In genomic region chr9:99142275-99142674, GRCh38 we compare ENCODE assay signal across 21 cellular contexts. TPM values are rescaled to one million over a fixed set of nuclear protein-coding genes. Genes with fewer than 3 reads are reported as not detected.
DNase-seq lines count a peak whose midpoint lies in the region; ATAC-seq and TF ChIP-seq lines count a peak whose summit lies in the region.
"Had no signal": no experiment of that assay in that cellular context is flagged by ENCODE, and none has a peak within 500 bp of the region (broad histone marks: within the 10 kb centered on the region; RNA-seq: fewer than 3 reads in every experiment).

No MANE protein-coding gene starts in this region.

- H3K9ac ChIP-seq in stomach smooth muscle (ENCODE audit: low read length in 2 of 2): no peak overlapping the region

- intact Hi-C loops in dendritic cell treated with granulocyte-macrophage colony-stimulating factor and Interleukin-4, amounts not matched to agents 40 ng/mL and 50 ng/mL, for 4 days (cut with micrococcal nuclease): loop anchor here (5.0 kb wide), 1 partner anchor 295 kb away; no protein-coding TSS in a partner anchor
- intact Hi-C loops in natural killer cell (cut with micrococcal nuclease): no loop called here
- intact Hi-C loops in OCI-LY7 (cut with micrococcal nuclease; ENCODE audit: unreplicated experiment): loop anchor here (1.0 kb wide), 1 partner anchor 142 kb away; no protein-coding TSS in a partner anchor
- intact Hi-C loops in thyroid gland (cut with DNase I): no loop called here

- H3K27me3 ChIP-seq in stomach smooth muscle (ENCODE audit: control insufficient read depth in 1 of 2, insufficient read depth in 2 of 2, low read length in 2 of 2): no peaks in the 10 kb centered on the region
- no peaks in the 10 kb centered on the region for H3K27me3 ChIP-seq in thyroid gland
- no peaks in the 10 kb centered on the region for H3K27me3 ChIP-seq in right atrium auricular region

- ATAC-seq in T-helper 17 cell: no peak
- ATAC-seq in natural killer cell: no peak

- H3K79me2 ChIP-seq in OCI-LY7 (ENCODE audit: insufficient read depth, low read depth, low read length): no peaks in the 10 kb centered on the region

- H3K4me1 Mint-ChIP-seq in T-helper 17 cell: peaks cover 17% of the 10 kb centered on the region
- H3K4me1 Mint-ChIP-seq in dendritic cell treated with granulocyte-macrophage colony-stimulating factor and Interleukin-4, amounts not matched to agents 40 ng/mL and 50 ng/mL, for 4 days (ENCODE audit: low read depth): peaks cover 40% of the 10 kb centered on the region
- H3K4me1 Mint-ChIP-seq in natural killer cell: peaks cover 58 to 66% of the 10 kb centered on the region in 2 donors

- no peak overlapping the region for H3K4me2 ChIP-seq in OCI-LY7 (ENCODE audit: low read length)

- no peak overlapping the region for H2AFZ ChIP-seq in OCI-LY7 (ENCODE audit: low read length)

- H3K27ac Mint-ChIP-seq in T-helper 17 cell (peak overlapping the region; percentile 82), natural killer cell (peak overlapping the region; percentile 82 to 84)
- H3K27ac Mint-ChIP-seq in dendritic cell treated with granulocyte-macrophage colony-stimulating factor and Interleukin-4, amounts not matched to agents 40 ng/mL and 50 ng/mL, for 4 days: peak overlapping the region; percentile 33

- H3K27ac ChIP-seq in stomach smooth muscle (ENCODE audit: low read length): peak overlapping the region; percentile 20
- H3K27ac ChIP-seq in OCI-LY7 (ENCODE audit: low read depth, low read length, poor library complexity, severe bottlenecking): no peak overlapping the region
- no peak overlapping the region for H3K27ac ChIP-seq in thyroid gland
- H3K27ac ChIP-seq in right atrium auricular region: no peak overlapping the region
- H3K27ac ChIP-seq: RWPE1 had no signal

- POLR2A ChIA-PET in OCI-LY7 (lab: Charles Lee): interaction anchor here (0.6 to 0.7 kb wide), 4 partner anchors 85 to 306 kb away, joined by 3 to 7 read pairs (median 3); no protein-coding TSS in a partner anchor

- peaks cover 17% of the 10 kb centered on the region for H3K36me3 Mint-ChIP-seq in T-helper 17 cell (ENCODE audit: low read depth)
- peaks cover 92% of the 10 kb centered on the region for H3K36me3 Mint-ChIP-seq in dendritic cell treated with granulocyte-macrophage colony-stimulating factor and Interleukin-4, amounts not matched to agents 40 ng/mL and 50 ng/mL, for 4 days (ENCODE audit: low read depth)
- peaks cover 51% of the 10 kb centered on the region for H3K36me3 Mint-ChIP-seq in natural killer cell

- H3K36me3 ChIP-seq in stomach smooth muscle (ENCODE audit: control insufficient read depth in 2 of 2, insufficient read depth in 2 of 2, low read length in 2 of 2) (peaks cover 21 to 32% of the 10 kb centered on the region in 2 donors), OCI-LY7 (ENCODE audit: insufficient read depth, low read length) (peaks cover 86% of the 10 kb centered on the region), thyroid gland (peaks cover 0 to 6% of the 10 kb centered on the region in 2 donors), right atrium auricular region (peaks cover 38% of the 10 kb centered on the region)

- H3K4me3 Mint-ChIP-seq in T-helper 17 cell (no peak overlapping the region), natural killer cell (no peak overlapping the region)
- no peak overlapping the region for H3K4me3 Mint-ChIP-seq in dendritic cell treated with granulocyte-macrophage colony-stimulating factor and Interleukin-4, amounts not matched to agents 40 ng/mL and 50 ng/mL, for 4 days
- H3K4me3 Mint-ChIP-seq: CD14-positive monocyte had no signal

- TF ChIP-seq CTCF in natural killer cell (IDR thresholded peaks at IDR 0.05) (no peak), OCI-LY7 (conservative IDR thresholded peaks at IDR 0.05; ENCODE audit: low read length) (no peak), thyroid gland (IDR thresholded peaks at IDR 0.05) (no peak), right atrium auricular region (IDR thresholded peaks at IDR 0.05) (no peak)

- 95 to 96% methylated on average over 4 of the region's 4 CpGs for WGBS in thyroid gland, 2 donors

- DNase-seq in T-helper 17 cell (no peak), natural killer cell (no peak), OCI-LY7 (ENCODE audit: low spot score) (no peak), thyroid gland (no peak), right atrium auricular region (ENCODE audit: low spot score) (no peak)
- DNase-seq: ACHN, AML-193, COR-L47, DMS 273 treated with DMSO at 0.1 percent for 48 hours, DND-41, Kasumi-1, NCI-H1105, NCI-H187, NCI-H2107, NCI-H510A treated with DMSO at 0.1 percent for 48 hours, NCI-H774, OCI-M1 had no signal

- CTCF ChIA-PET in OCI-LY7 (lab: Charles Lee; ENCODE audit: unreplicated experiment): interaction anchor here (1.1 to 1.5 kb wide), 2 partner anchors 73 to 144 kb away, joined by 4 read pairs; no protein-coding TSS in a partner anchor

- H3K4me3 ChIP-seq in stomach smooth muscle (ENCODE audit: low read length in 2 of 2) (no peak overlapping the region), OCI-LY7 (ENCODE audit: low read depth, low read length, poor library complexity, severe bottlenecking) (no peak overlapping the region), thyroid gland (replicated peaks in 1 of 3) (no peak overlapping the region), right atrium auricular region (no peak overlapping the region)

- TF ChIP-seq POLR2A in thyroid gland (IDR thresholded peaks at IDR 0.05): no peak

- no peaks in the 10 kb centered on the region for H3K9me2 ChIP-seq in OCI-LY7 (ENCODE audit: insufficient read depth, low read length)

- BruUV-seq in OCI-LY7 (replicated peaks; lab: Mats Ljungman, UMichigan): no TSS peak

- no peaks in the 10 kb centered on the region for H4K20me1 ChIP-seq in OCI-LY7 (ENCODE audit: insufficient read depth, low read length)

- peaks cover 4% of the 10 kb centered on the region for H3K4me1 ChIP-seq in stomach smooth muscle (ENCODE audit: control insufficient read depth, insufficient read depth, low read length)
- peaks cover 2% of the 10 kb centered on the region for H3K4me1 ChIP-seq in OCI-LY7 (ENCODE audit: insufficient read depth, low read length, poor library complexity, severe bottlenecking)
- H3K4me1 ChIP-seq in thyroid gland: no peaks in the 10 kb centered on the region
- peaks cover 0 to 5% of the 10 kb centered on the region in 2 donors for H3K4me1 ChIP-seq in right atrium auricular region

- H3K9me3 ChIP-seq in T-helper 17 cell (ENCODE audit: control insufficient read depth, low read length, poor library complexity, severe bottlenecking) (no peaks in the 10 kb centered on the region), stomach smooth muscle (ENCODE audit: control insufficient read depth in 2 of 2, low read length in 2 of 2) (no peaks in the 10 kb centered on the region), OCI-LY7 (ENCODE audit: low read length) (no peaks in the 10 kb centered on the region), thyroid gland (no peaks in the 10 kb centered on the region), right atrium auricular region (no peaks in the 10 kb centered on the region)

- H3K27me3 Mint-ChIP-seq in T-helper 17 cell: no peaks in the 10 kb centered on the region
- no peaks in the 10 kb centered on the region for H3K27me3 Mint-ChIP-seq in dendritic cell treated with granulocyte-macrophage colony-stimulating factor and Interleukin-4, amounts not matched to agents 40 ng/mL and 50 ng/mL, for 4 days
- H3K27me3 Mint-ChIP-seq in natural killer cell (ENCODE audit: low read depth in 2 of 2): no peaks in the 10 kb centered on the region

- H3K9me3 Mint-ChIP-seq in dendritic cell treated with granulocyte-macrophage colony-stimulating factor and Interleukin-4, amounts not matched to agents 40 ng/mL and 50 ng/mL, for 4 days: no peaks in the 10 kb centered on the region
- no peaks in the 10 kb centered on the region for H3K9me3 Mint-ChIP-seq in natural killer cell
- H3K9me3 Mint-ChIP-seq: CD14-positive monocyte had no signal

RNA-seq across cellular contexts. Expression of gene TGFBR1, which starts 37.4 kb away (rescaled TPM):
- 10 to 100 TPM; 23.5 to 29.1 TPM for total RNA-seq in T-helper 17 cell
- total RNA-seq in natural killer cell: 100 to 1,000 TPM in 2 of 3 donors, 10 to 100 TPM in 1; 78.0 to 120 (median 113) TPM
- total RNA-seq in OCI-LY7 (2014; rRNA removed; shearing (Covaris generic)): 13.6 and 14.3 TPM in 2 replicates
- total RNA-seq in OCI-LY7 (2022): 36.7 and 43.6 TPM in 2 replicates
- 10 to 100 TPM; 18.6 to 36.7 (median 28.5) TPM for total RNA-seq in thyroid gland
- 10 to 100 TPM in 1 of 2 donors, 1 to 10 TPM in 1; 8.0 to 15.4 TPM for total RNA-seq in right atrium auricular region

Comparison
In these comparisons a context has a peak if more than half of its experiments do, and no peak if none do; other contexts are left out.
1. H3K27ac Mint-ChIP-seq: peak in every context shown above with its lines; median percentile 83 in natural killer cell; 82 in T-helper 17 cell; 33 in dendritic cell treated with granulocyte-macrophage colony-stimulating factor and Interleukin-4, amounts not matched to agents 40 ng/mL and 50 ng/mL, for 4 days.
2. intact Hi-C loops: an anchor here in dendritic cell treated with granulocyte-macrophage colony-stimulating factor and Interleukin-4, amounts not matched to agents 40 ng/mL and 50 ng/mL, for 4 days (5.0 kb wide) and OCI-LY7 (1.0 kb wide); none called in natural killer cell and thyroid gland.